ENCODE assay signal across 22 cellular contexts in genomic region chr11:20497124-20497792, GRCh38.
"Had no signal": no experiment of that assay in that cellular context is flagged by ENCODE, and none has a peak within 500 bp of the region (broad histone marks: within the 10 kb centered on the region; RNA-seq: fewer than 3 reads in every experiment).

No MANE protein-coding gene starts in this region.

- ATAC-seq: activated CD4-positive, alpha-beta T cell treated with anti-CD3 and anti-CD28 coated beads for 36 hours; activated CD8-positive, alpha-beta T cell treated with anti-CD3 and anti-CD28 coated beads for 36 hours; activated naive CD4-positive, alpha-beta T cell treated with anti-CD3 and anti-CD28 coated beads, Interleukin-2, amount 50 U/mL, for 72 hours; activated naive CD8-positive, alpha-beta T cell treated with anti-CD3 and anti-CD28 coated beads, Interleukin-2, amount 50 U/mL, for 24 hours; T-helper 17 cell had no signal

- H3K4me1 Mint-ChIP-seq: activated CD4-positive, alpha-beta T cell treated with anti-CD3 and anti-CD28 coated beads for 36 hours; central memory CD8-positive, alpha-beta T cell; T-helper 17 cell had no signal

- H3K27me3 Mint-ChIP-seq: activated CD4-positive, alpha-beta T cell treated with anti-CD3 and anti-CD28 coated beads for 36 hours; activated CD8-positive, alpha-beta T cell treated with anti-CD3 and anti-CD28 coated beads for 36 hours; activated naive CD8-positive, alpha-beta T cell treated with anti-CD3 and anti-CD28 coated beads, Interleukin-2, amount 50 U/mL, for 24 hours; brain; central memory CD8-positive, alpha-beta T cell; T-helper 17 cell had no signal

- H3K9me3 Mint-ChIP-seq: activated CD8-positive, alpha-beta T cell treated with anti-CD3 and anti-CD28 coated beads for 36 hours; activated naive CD4-positive, alpha-beta T cell treated with anti-CD3 and anti-CD28 coated beads, Interleukin-2, amount 50 U/mL, for 72 hours; activated naive CD8-positive, alpha-beta T cell treated with anti-CD3 and anti-CD28 coated beads, Interleukin-2, amount 50 U/mL, for 24 hours; activated T-helper 1 cell treated with anti-CD3 and anti-CD28 coated beads, Interleukin-12 subunit alpha, Interleukin-12 subunit beta, Interleukin-2, Interleukin-4 antibody, amounts not matched to agents 30 ng/mL and 10 ng/mL and 1 ng/mL, durations not matched to agents 14 hours and 24 hours and 36 hours; brain; central memory CD8-positive, alpha-beta T cell had no signal

- H3K27ac Mint-ChIP-seq: activated CD4-positive, alpha-beta T cell treated with anti-CD3 and anti-CD28 coated beads for 36 hours; activated CD8-positive, alpha-beta T cell treated with anti-CD3 and anti-CD28 coated beads for 36 hours; activated naive CD4-positive, alpha-beta T cell treated with anti-CD3 and anti-CD28 coated beads, Interleukin-2, amount 50 U/mL, for 72 hours; brain; T-helper 17 cell had no signal

- DNase-seq: activated CD4-positive, alpha-beta T cell treated with anti-CD3 and anti-CD28 coated beads for 36 hours; activated CD8-positive, alpha-beta memory T cell treated with anti-CD3 and anti-CD28 coated beads, Interleukin-2, amount 50 U/mL, for 4 hours; activated CD8-positive, alpha-beta T cell treated with anti-CD3 and anti-CD28 coated beads for 36 hours; activated effector memory CD4-positive, alpha-beta T cell treated with anti-CD3 and anti-CD28 coated beads, Interleukin-2, amount 50 U/mL, for 16 hours; activated naive CD4-positive, alpha-beta T cell treated with Interleukin-2 at 50 U/mL for 16 hours; activated naive CD8-positive, alpha-beta T cell treated with anti-CD3 and anti-CD28 coated beads, Interleukin-2, amount 50 U/mL, for 24 hours; amygdala; Kasumi-1; NCI-H146; NCI-H1930; NCI-H2171; NCI-H2227 treated with DMSO at 0.1 percent for 48 hours; NCI-H446 treated with DMSO at 0.1 percent for 48 hours; NCI-H524 treated with DMSO at 0.1 percent for 48 hours; NCI-H748 treated with DMSO at 0.1 percent for 48 hours; SIG-M5; T-helper 17 cell; T-helper 9 cell had no signal

- H3K4me3 Mint-ChIP-seq: activated CD4-positive, alpha-beta T cell treated with anti-CD3 and anti-CD28 coated beads for 36 hours; activated CD8-positive, alpha-beta T cell treated with anti-CD3 and anti-CD28 coated beads for 36 hours; activated naive CD8-positive, alpha-beta T cell treated with anti-CD3 and anti-CD28 coated beads, Interleukin-2, amount 50 U/mL, for 24 hours; activated T-helper 1 cell treated with anti-CD3 and anti-CD28 coated beads, Interleukin-12 subunit alpha, Interleukin-12 subunit beta, Interleukin-2, Interleukin-4 antibody, amounts not matched to agents 30 ng/mL and 10 ng/mL and 1 ng/mL, durations not matched to agents 14 hours and 24 hours and 36 hours; brain; central memory CD8-positive, alpha-beta T cell; T-helper 17 cell had no signal
